In genomic region chr2:230614913-230615332, GRCh38 we compare ENCODE assay signal across 9 cellular contexts.
DNase-seq lines count a peak whose midpoint lies in the region; ATAC-seq and TF ChIP-seq lines count a peak whose summit lies in the region.
"Had no signal": no experiment of that assay in that cellular context is flagged by ENCODE, and none has a peak within 500 bp of the region (broad histone marks: within the 10 kb centered on the region; RNA-seq: fewer than 3 reads in every experiment).

No MANE protein-coding gene starts in this region.

- peak overlapping the region; percentile 8 for H3K4me2 ChIP-seq in mammary epithelial cell (ENCODE audit: insufficient read depth, low read depth, low read length)

- H3K79me2 ChIP-seq in mammary epithelial cell (ENCODE audit: insufficient read depth, low read length), result no peaks in the 10 kb centered on the region

- peak overlapping the region; percentile 30 for H3K27ac ChIP-seq in mammary epithelial cell (ENCODE audit: insufficient read depth, low read depth, low read length)

- H3K27me3 ChIP-seq in mammary epithelial cell (ENCODE audit: insufficient read depth, low read length), result no peaks in the 10 kb centered on the region

- BruUV-seq in mammary epithelial cell (replicated peaks; lab: Mats Ljungman, UMichigan), result no TSS peak

- no peaks in the 10 kb centered on the region for H3K9me3 ChIP-seq in mammary epithelial cell (replicated peaks; ENCODE audit: insufficient read depth, low read length)

- TF ChIP-seq CTCF in GM20000 (IDR thresholded peaks at IDR 0.05; ENCODE audit: extremely low read depth, missing control alignments) (no peak), mammary epithelial cell (conservative IDR thresholded peaks at IDR 0.05 in 1 of 2, IDR thresholded peaks at IDR 0.05 in 1 of 2; ENCODE audit: extremely low read depth in 1 of 2, insufficient read depth in 1 of 2, low read depth in 1 of 2, low read length in 2 of 2) (no peak)

- no peak overlapping the region for H3K9ac ChIP-seq in mammary epithelial cell (ENCODE audit: insufficient read depth, low read length)

- WGBS in mammary epithelial cell (ENCODE audit: low coverage, missing lambda C conversion rate), result 4% methylated on average over 4 of the region's 6 CpGs

- H3K4me3 ChIP-seq in mammary epithelial cell (replicated peaks in 1 of 3; ENCODE audit: insufficient read depth in 1 of 3, low read depth in 2 of 3, low read length in 3 of 3), result no peak overlapping the region

- CTCF ChIA-PET in mammary epithelial cell (lab: Charles Lee; ENCODE audit: low non-redundant PET), result no interaction called here

- dilution Hi-C loops in mammary epithelial cell (cut with HindIII; ENCODE audit: low sequenced_read_pairs), result no loop called here

- ATAC-seq in HG03457 (IDR thresholded peaks at IDR 0.05; ENCODE audit: unreplicated experiment), result peak; percentile 65

- intact Hi-C loops in mammary epithelial cell (cut with micrococcal nuclease), result loop anchor here (5.0 to 10.0 kb wide), 4 partner anchors 77 to 693 kb away; partner anchors contain the start of genes FBXO36, SP100, SP140L and TRIP12

- H4K20me1 ChIP-seq in mammary epithelial cell (ENCODE audit: insufficient read depth, low read length), result no peaks in the 10 kb centered on the region

- peaks cover 12% of the 10 kb centered on the region for H3K4me1 ChIP-seq in mammary epithelial cell (ENCODE audit: insufficient read depth, low read length)

- DNase-seq in DMS 273 treated with DMSO at 0.1 percent for 48 hours (lab: John Stamatoyannopoulos, UW), result peak; percentile 7
- DNase-seq in GM20000 (ENCODE audit: low spot score), result peak; percentile 70
- DNase-seq in mammary epithelial cell, result peak; percentile 62
- DNase-seq in NCI-H1092 (lab: John Stamatoyannopoulos, UW), result no peak
- no peak for DNase-seq in NCI-H2107 (lab: John Stamatoyannopoulos, UW)
- no peak for DNase-seq in NCI-H2196 (lab: John Stamatoyannopoulos, UW; ENCODE audit: unreplicated experiment)
- DNase-seq in AG20443 (ENCODE audit: low spot score), result no peak
- DNase-seq: DND-41 had no signal

- in situ Hi-C loops in mammary epithelial cell (cut with MboI; ENCODE audit: low sequenced_read_pairs in 2 of 2), result loop anchor here (5.0 to 25.0 kb wide), 3 partner anchors 403 to 810 kb away; partner anchors contain the start of gene SP110 (in 1 of the 2)

- no peaks in the 10 kb centered on the region for H3K36me3 ChIP-seq in mammary epithelial cell (ENCODE audit: insufficient read depth, low read length)

- H2AFZ ChIP-seq in mammary epithelial cell (ENCODE audit: low read depth, low read length), result peak overlapping the region; percentile 82

Comparison
In these comparisons a context has a peak if more than half of its experiments do, and no peak if none do; other contexts are left out.
1. DNase-seq: peak in DMS 273 treated with DMSO at 0.1 percent for 48 hours (single experiment), GM20000 (single experiment) and mammary epithelial cell (single experiment); none in NCI-H1092 (single experiment), NCI-H2107 (single experiment), NCI-H2196 (single experiment) and AG20443 (single experiment).